ENCODE assay signal across 10 cellular contexts in the genomic region with DNA sequence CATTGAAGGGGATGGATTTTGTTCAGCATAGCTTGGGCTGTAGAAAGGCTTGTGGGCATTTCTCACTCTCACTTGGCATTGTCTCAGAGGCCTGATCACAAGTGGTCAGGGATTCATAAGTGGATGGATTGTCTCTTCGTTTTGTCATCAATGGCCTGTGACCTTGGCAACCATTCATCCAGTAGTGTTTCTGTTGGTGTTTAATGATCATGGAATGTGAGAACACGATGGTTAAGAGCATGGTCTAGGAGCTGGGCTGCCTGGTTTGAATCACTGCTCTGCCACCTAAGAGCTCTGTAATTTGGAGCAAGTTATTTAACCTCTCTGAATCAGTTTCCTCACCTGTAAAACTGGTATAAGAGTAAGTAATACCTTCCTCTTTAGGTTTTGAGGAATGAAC.
A peak's percentile ranks its signal among the peaks of the same experiment; 100 is the strongest.
DNase-seq lines count a peak whose midpoint lies in the region; ATAC-seq and TF ChIP-seq lines count a peak whose summit lies in the region.
"Had no signal": no experiment of that assay in that cellular context is flagged by ENCODE, and none has a peak within 500 bp of the region (broad histone marks: within the 10 kb centered on the region; RNA-seq: fewer than 3 reads in every experiment).

No MANE protein-coding gene starts in this region.

- no peaks in the 10 kb centered on the region for H3K4me1 Mint-ChIP-seq in activated T-helper 17 cell treated with anti-CD3 and anti-CD28 coated beads, Interleukin-2, amount 50 U/mL, for 72 hours
- no peaks in the 10 kb centered on the region for H3K4me1 Mint-ChIP-seq in Caco-2 (ENCODE audit: low read depth, unreplicated experiment)

- H3K4me3 Mint-ChIP-seq in activated T-helper 17 cell treated with anti-CD3 and anti-CD28 coated beads, Interleukin-2, amount 50 U/mL, for 72 hours, result no peak overlapping the region
- H3K4me3 Mint-ChIP-seq in Caco-2 (ENCODE audit: unreplicated experiment), result no peak overlapping the region

- H3K27me3 Mint-ChIP-seq in activated T-helper 17 cell treated with anti-CD3 and anti-CD28 coated beads, Interleukin-2, amount 50 U/mL, for 72 hours, result no peaks in the 10 kb centered on the region
- no peaks in the 10 kb centered on the region for H3K27me3 Mint-ChIP-seq in Caco-2 (ENCODE audit: insufficient read depth, unreplicated experiment)

- CTCF ChIA-PET in Caco-2 (lab: Charles Lee), result no interaction called here

- TF ChIP-seq POLR2A in tibial nerve (IDR thresholded peaks at IDR 0.05), result no peak

- ATAC-seq in HG03039 (IDR thresholded peaks at IDR 0.05; ENCODE audit: unreplicated experiment) (peak; percentile 1), HG03378 (IDR thresholded peaks at IDR 0.05; ENCODE audit: unreplicated experiment) (no peak)
- ATAC-seq in activated T-helper 17 cell treated with anti-CD3 and anti-CD28 coated beads, Interleukin-2, amount 50 U/mL, for 72 hours (replicated peaks), result peak; percentile 26

- intact Hi-C loops in Caco-2 (cut with micrococcal nuclease; ENCODE audit: unreplicated experiment), result no loop called here

- no peak for TF ChIP-seq EP300 in tibial nerve (IDR thresholded peaks at IDR 0.05)

- BruUV-seq in Caco-2 (replicated peaks; lab: Mats Ljungman, UMichigan), result no TSS peak

- H3K4me1 ChIP-seq in Caco-2 (no peaks in the 10 kb centered on the region), tibial nerve (peaks cover 0 to 18% (median 4%) of the 10 kb centered on the region in 4 donors)

- no peak overlapping the region for H3K27ac ChIP-seq in tibial nerve

- H3K4me3 ChIP-seq in Caco-2 (ENCODE audit: low read depth, low read length) (no peak overlapping the region), tibial nerve (no peak overlapping the region)

- peak; percentile 49 for DNase-seq in EH (ENCODE audit: low read depth)
- DNase-seq in lung microvascular endothelial cell (ENCODE audit: low read depth in 2 of 2), result peak; percentile 11 to 12
- DNase-seq in Caco-2, result no peak
- DNase-seq in NCI-H2107 (lab: John Stamatoyannopoulos, UW), result no peak
- DNase-seq in tibial nerve (ENCODE audit: low spot score in 2 of 2), result no peak
- DNase-seq: activated CD4-positive, CD25-positive, alpha-beta regulatory T cell treated with anti-CD3 and anti-CD28 coated beads, Interleukin-2, amount 50 U/mL, for 72 hours; NCI-H446 treated with DMSO at 0.1 percent for 48 hours had no signal

- 28 to 41% methylated on average over 2 of the region's 2 CpGs for WGBS in tibial nerve, 2 donors

- H3K9me3 ChIP-seq in Caco-2, result no peaks in the 10 kb centered on the region
- no peaks in the 10 kb centered on the region for H3K9me3 ChIP-seq in tibial nerve

- H3K27me3 ChIP-seq in Caco-2 (replicated peaks; ENCODE audit: control insufficient read depth, insufficient read depth, low read length) (no peaks in the 10 kb centered on the region), tibial nerve (no peaks in the 10 kb centered on the region)

- TF ChIP-seq CTCF in Caco-2 (IDR thresholded peaks at IDR 0.05; ENCODE audit: insufficient read depth in 1 of 2, low read depth in 1 of 2, low read length in 1 of 2, severe bottlenecking in 1 of 2, unreplicated experiment in 1 of 2) (no peak), tibial nerve (IDR thresholded peaks at IDR 0.05) (no peak)

- no peaks in the 10 kb centered on the region for H3K36me3 ChIP-seq in Caco-2 (ENCODE audit: control insufficient read depth, insufficient read depth, low read length)
- no peaks in the 10 kb centered on the region for H3K36me3 ChIP-seq in tibial nerve

- no peaks in the 10 kb centered on the region for H3K9me3 Mint-ChIP-seq in activated T-helper 17 cell treated with anti-CD3 and anti-CD28 coated beads, Interleukin-2, amount 50 U/mL, for 72 hours
- no peaks in the 10 kb centered on the region for H3K9me3 Mint-ChIP-seq in Caco-2 (ENCODE audit: unreplicated experiment)

- no peak overlapping the region for H3K27ac Mint-ChIP-seq in activated T-helper 17 cell treated with anti-CD3 and anti-CD28 coated beads, Interleukin-2, amount 50 U/mL, for 72 hours
- no peak overlapping the region for H3K27ac Mint-ChIP-seq in Caco-2 (ENCODE audit: unreplicated experiment)

- H3K36me3 Mint-ChIP-seq in activated T-helper 17 cell treated with anti-CD3 and anti-CD28 coated beads, Interleukin-2, amount 50 U/mL, for 72 hours (ENCODE audit: low read depth), result no peaks in the 10 kb centered on the region
- no peaks in the 10 kb centered on the region for H3K36me3 Mint-ChIP-seq in Caco-2 (ENCODE audit: insufficient read depth, unreplicated experiment)

- POLR2A ChIA-PET in Caco-2 (lab: Charles Lee), result no interaction called here

Comparison
In these comparisons a context has a peak if more than half of its experiments do, and no peak if none do; other contexts are left out.
1. DNase-seq: peak in EH (single experiment) and lung microvascular endothelial cell (2 of 2); none in Caco-2 (0 of 2), NCI-H2107 (single experiment) and tibial nerve (0 of 2).